12 cellular contexts compared by ENCODE assay signal in genomic region chr1:85134583-85135455, GRCh38.
A peak's percentile ranks its signal among the peaks of the same experiment; 100 is the strongest.
DNase-seq lines count a peak whose midpoint lies in the region; ATAC-seq and TF ChIP-seq lines count a peak whose summit lies in the region.
"Had no signal": no experiment of that assay in that cellular context is flagged by ENCODE, and none has a peak within 500 bp of the region (broad histone marks: within the 10 kb centered on the region; RNA-seq: fewer than 3 reads in every experiment).

No MANE protein-coding gene starts in this region.

- H3K9me3 ChIP-seq in thyroid gland (no peaks in the 10 kb centered on the region), heart left ventricle (no peaks in the 10 kb centered on the region)

- no peak for ATAC-seq in heart left ventricle
- ATAC-seq: activated T-cell treated with anti-CD3 and anti-CD28 coated beads, Interleukin-2, amount 50 U/mL, for 4 hours had no signal

- TF ChIP-seq POLR2A in thyroid gland (IDR thresholded peaks at IDR 0.05), result no peak
- TF ChIP-seq POLR2A in heart left ventricle (IDR thresholded peaks at IDR 0.05), result no peak

- WGBS in thyroid gland, 2 donors, result 64% methylated on average over 3 of the region's 3 CpGs
- 61 to 68% (median 64%) methylated on average over 3 of the region's 3 CpGs for WGBS in heart left ventricle, 4 donors

- H3K4me1 ChIP-seq in thyroid gland (peaks cover 9 to 23% of the 10 kb centered on the region in 2 donors), heart left ventricle (peaks cover 0 to 31% (median 0%) of the 10 kb centered on the region in 12 donors)

- no peak for TF ChIP-seq CTCF in thyroid gland (IDR thresholded peaks at IDR 0.05)
- TF ChIP-seq CTCF in heart left ventricle (IDR thresholded peaks at IDR 0.05), result no peak

- H3K9me3 Mint-ChIP-seq in activated T-cell treated with anti-CD3 and anti-CD28 coated beads, Interleukin-2, amount 50 U/mL, for 24 hours, result no peaks in the 10 kb centered on the region
- H3K9me3 Mint-ChIP-seq: activated T-cell treated with anti-CD3 and anti-CD28 coated beads, Interleukin-2, amount 50 U/mL, for 4 hours had no signal

- H3K27ac ChIP-seq in thyroid gland (peak overlapping the region; percentile 1 to 81 (median 20)), heart left ventricle (no peak overlapping the region)

- DNase-seq in NCI-H2171 treated with DMSO at 0.1 percent for 48 hours (lab: John Stamatoyannopoulos, UW), result peak; percentile 43
- no peak for DNase-seq in NCI-H2171 (lab: John Stamatoyannopoulos, UW)
- peak; percentile 82 for DNase-seq in NCI-H774 (lab: John Stamatoyannopoulos, UW)
- peak; percentile 71 for DNase-seq in fibroblast of peridontal ligament (ENCODE audit: extremely low read depth)
- DNase-seq in thyroid gland, result peak; percentile 64 to 65
- DNase-seq in activated T-cell treated with anti-CD3 and anti-CD28 coated beads for 4 hours, result no peak
- no peak for DNase-seq in activated T-cell treated with anti-CD3 and anti-CD28 coated beads, Interleukin-2, amount 50 U/mL, for 24 hours
- no peak for DNase-seq in heart left ventricle
- DNase-seq: ACHN; activated T-cell treated with anti-CD3 and anti-CD28 coated beads, Interleukin-2, amount 50 U/mL, for 4 hours; cortex of kidney; NCI-H1930 had no signal

- H3K36me3 Mint-ChIP-seq in activated T-cell treated with anti-CD3 and anti-CD28 coated beads, Interleukin-2, amount 50 U/mL, for 24 hours (ENCODE audit: low read depth), result no peaks in the 10 kb centered on the region

- no peaks in the 10 kb centered on the region for H3K36me3 ChIP-seq in thyroid gland
- H3K36me3 ChIP-seq in heart left ventricle, result no peaks in the 10 kb centered on the region

- intact Hi-C loops in thyroid gland (cut with DNase I) (no loop called here), heart left ventricle (cut with DNase I) (loop anchor here in 1 of 10 donors (5.0 kb wide), 1 partner anchor 67 kb away; the partner anchor contains the start of gene SYDE2)

- H3K4me3 Mint-ChIP-seq in activated T-cell treated with anti-CD3 and anti-CD28 coated beads, Interleukin-2, amount 50 U/mL, for 24 hours, result no peak overlapping the region
- H3K4me3 Mint-ChIP-seq: activated T-cell treated with anti-CD3 and anti-CD28 coated beads, Interleukin-2, amount 50 U/mL, for 4 hours had no signal

- no peaks in the 10 kb centered on the region for H3K27me3 ChIP-seq in thyroid gland
- H3K27me3 ChIP-seq in heart left ventricle, result no peaks in the 10 kb centered on the region

- no peaks in the 10 kb centered on the region for H3K4me1 Mint-ChIP-seq in activated T-cell treated with anti-CD3 and anti-CD28 coated beads, Interleukin-2, amount 50 U/mL, for 24 hours (ENCODE audit: low read depth)

- H3K27me3 Mint-ChIP-seq in activated T-cell treated with anti-CD3 and anti-CD28 coated beads, Interleukin-2, amount 50 U/mL, for 24 hours, result no peaks in the 10 kb centered on the region

- no peak overlapping the region for H3K27ac Mint-ChIP-seq in activated T-cell treated with anti-CD3 and anti-CD28 coated beads, Interleukin-2, amount 50 U/mL, for 24 hours

- H3K4me3 ChIP-seq in thyroid gland (replicated peaks in 1 of 3) (no peak overlapping the region), heart left ventricle (no peak overlapping the region)

Comparison
In these comparisons a context has a peak if more than half of its experiments do, and no peak if none do; other contexts are left out.
1. DNase-seq: peak in NCI-H2171 treated with DMSO at 0.1 percent for 48 hours (single experiment), NCI-H774 (single experiment), fibroblast of peridontal ligament (single experiment) and thyroid gland (2 of 2); none in NCI-H2171 (single experiment), activated T-cell treated with anti-CD3 and anti-CD28 coated beads for 4 hours (single experiment), activated T-cell treated with anti-CD3 and anti-CD28 coated beads, Interleukin-2, amount 50 U/mL, for 24 hours (single experiment) and heart left ventricle (0 of 5).
2. H3K27ac ChIP-seq: peak in thyroid gland (3 of 3); none in heart left ventricle (0 of 12).